Comparison of ENCODE assay signal across 23 cellular contexts in genomic region chr11:124712392-124712791, GRCh38. TPM values are rescaled to one million over a fixed set of nuclear protein-coding genes. Genes with fewer than 3 reads are reported as not detected.
DNase-seq lines count a peak whose midpoint lies in the region; ATAC-seq, FAIRE-seq and TF ChIP-seq lines count a peak whose summit lies in the region.
"Had no signal": no experiment of that assay in that cellular context is flagged by ENCODE, and none has a peak within 500 bp of the region (broad histone marks: within the 10 kb centered on the region; RNA-seq: fewer than 3 reads in every experiment).

No MANE protein-coding gene starts in this region.

- H3K27me3 ChIP-seq in bronchial epithelial cell (ENCODE audit: control insufficient read depth, insufficient read depth, low read length) (no peaks in the 10 kb centered on the region), small intestine (ENCODE audit: control insufficient read depth in 2 of 2, insufficient read depth in 2 of 2, low read length in 2 of 2) (peaks cover 0 to 2% of the 10 kb centered on the region in 2 donors)

- CTCF ChIA-PET in HEK293 (lab: Yijun Ruan, JAX) = no interaction called here

- H3K4me1 ChIP-seq in HEK293 (ENCODE audit: control insufficient read depth, insufficient read depth, low read length) (no peaks in the 10 kb centered on the region), small intestine (ENCODE audit: control insufficient read depth in 2 of 2, insufficient read depth in 1 of 2, low read depth in 1 of 2, low read length in 1 of 2) (no peaks in the 10 kb centered on the region)
- H3K4me1 ChIP-seq: BE2C had no signal

- H3K27ac ChIP-seq in HEK293 (ENCODE audit: extremely low read depth, low read depth, low read length) (no peak overlapping the region), small intestine (ENCODE audit: low read depth in 1 of 2, low read length in 1 of 2) (no peak overlapping the region)

- no peak for ATAC-seq in HG03342 (IDR thresholded peaks at IDR 0.05; ENCODE audit: unreplicated experiment)
- ATAC-seq: GM12878 had no signal

- DNase-seq in NCI-H1417 treated with DMSO at 0.1 percent for 48 hours (lab: John Stamatoyannopoulos, UW) (peak; percentile 13), bronchial epithelial cell (ENCODE audit: low read depth) (no peak), small intestine (peak; percentile 22), mesenteric fat pad (ENCODE audit: low spot score) (no peak), erythroblast (lab: John Stamatoyannopoulos, UW) (no peak)
- DNase-seq: ACHN; BE2C; C1 segment of cervical spinal cord; CD4-positive, CD25-positive, alpha-beta regulatory T cell; CD8-positive, alpha-beta memory T cell; COR-L47; DMS 273 treated with DMSO at 0.1 percent for 48 hours; DMS53; DND-41; EL; H9 had no signal

- TF ChIP-seq CTCF in HEK293 (tag by site-specific recombination; IDR thresholded peaks at IDR 0.05) = no peak
- TF ChIP-seq CTCF in bronchial epithelial cell (IDR thresholded peaks at IDR 0.05; ENCODE audit: insufficient read depth, low read length, severe bottlenecking) = no peak

- H3K4me3 ChIP-seq in HEK293 (ENCODE audit: low read depth, low read length) (no peak overlapping the region), bronchial epithelial cell (ENCODE audit: low read depth, low read length) (no peak overlapping the region), small intestine (ENCODE audit: low read depth in 1 of 2, low read length in 2 of 2) (no peak overlapping the region)
- H3K4me3 ChIP-seq: GM12878 had no signal

- FAIRE-seq in bronchial epithelial cell (lab: Jason Lieb, UNC) = peak; percentile 7
- no peak for FAIRE-seq in small intestine (lab: Jason Lieb, UNC)
- FAIRE-seq: A204.1, GM12878, GM19239, H1 had no signal

- no peak for TF ChIP-seq POLR2A in erythroblast (IDR thresholded peaks at IDR 0.05; ENCODE audit: low read length)

- no peaks in the 10 kb centered on the region for H3K9me3 ChIP-seq in HEK293 (ENCODE audit: control insufficient read depth, insufficient read depth, low read depth, low read length)
- H3K9me3 ChIP-seq in small intestine (ENCODE audit: control insufficient read depth, low read depth) = no peaks in the 10 kb centered on the region
- H3K9me3 ChIP-seq: BE2C had no signal

- WGBS in small intestine, 3 donors = 25 to 59% (median 52%) methylated on average over 3 of the region's 3 CpGs

- POLR2A ChIA-PET in HEK293 (lab: Yijun Ruan, JAX) = no interaction called here

- H3K36me3 ChIP-seq in HEK293 (ENCODE audit: control insufficient read depth in 2 of 2, insufficient read depth in 1 of 2, low read length in 2 of 2) = no peaks in the 10 kb centered on the region
- no peaks in the 10 kb centered on the region for H3K36me3 ChIP-seq in bronchial epithelial cell (ENCODE audit: control insufficient read depth, insufficient read depth, low read length)
- no peaks in the 10 kb centered on the region for H3K36me3 ChIP-seq in small intestine (ENCODE audit: control insufficient read depth in 2 of 2, insufficient read depth in 2 of 2, low read length in 2 of 2)
- H3K36me3 ChIP-seq: BE2C had no signal

TF ChIP-seq in HEK293, 187 proteins besides CTCF, POLR2A, EP300 and RAD21:
- TF ChIP-seq SP7 (tag by site-specific recombination; IDR thresholded peaks at IDR 0.05) (0 out of 2 replicates have a peak, but pooled peaks have one; percentile 37), ZSCAN18 (tag by site-specific recombination; IDR thresholded peaks at IDR 0.05) (no peak), ZNF404 (tag by site-specific recombination; IDR thresholded peaks at IDR 0.05) (no peak), ZNF184 (tag by site-specific recombination; IDR thresholded peaks at IDR 0.05) (no peak), ZNF341 (tag by site-specific recombination; IDR thresholded peaks at IDR 0.05; ENCODE audit: low read depth) (no peak), KLF7 (tag by site-specific recombination; IDR thresholded peaks at IDR 0.05; ENCODE audit: borderline replicate concordance) (no peak)
- TF ChIP-seq, protein P1, sequence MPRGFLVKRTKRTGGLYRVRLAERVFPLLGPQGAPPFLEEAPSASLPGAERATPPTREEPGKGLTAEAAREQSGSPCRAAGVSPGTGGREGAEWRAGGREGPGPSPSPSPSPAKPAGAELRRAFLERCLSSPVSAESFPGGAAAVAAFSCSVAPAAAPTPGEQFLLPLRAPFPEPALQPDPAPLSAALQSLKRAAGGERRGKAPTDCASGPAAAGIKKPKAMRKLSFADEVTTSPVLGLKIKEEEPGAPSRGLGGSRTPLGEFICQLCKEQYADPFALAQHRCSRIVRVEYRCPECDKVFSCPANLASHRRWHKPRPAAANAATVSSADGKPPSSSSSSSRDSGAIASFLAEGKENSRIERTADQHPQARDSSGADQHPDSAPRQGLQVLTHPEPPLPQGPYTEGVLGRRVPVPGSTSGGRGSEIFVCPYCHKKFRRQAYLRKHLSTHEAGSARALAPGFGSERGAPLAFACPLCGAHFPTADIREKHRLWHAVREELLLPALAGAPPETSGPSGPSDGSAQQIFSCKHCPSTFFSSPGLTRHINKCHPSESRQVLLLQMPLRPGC (tag by site-specific recombination; IDR thresholded peaks at IDR 0.05) = no peak

RNA-seq across cellular contexts. Expression of gene NRGN, which starts 27.4 kb away (rescaled TPM):
- total RNA-seq in bronchial epithelial cell = not detected in 2 replicates
- polyA plus RNA-seq in small intestine = 1 to 10 TPM in 1 of 3 donors, under 1 TPM in 1, not detected in 1; 0.67 to 6.5 TPM
- total RNA-seq in mesenteric fat pad = 4.0 TPM
- polyA plus RNA-seq: CD8-positive, alpha-beta memory T cell had no signal

RNA-seq across cellular contexts. Expression of gene SPA17, which starts 38.7 kb away (rescaled TPM):
- total RNA-seq in bronchial epithelial cell (2.4 and 5.8 TPM in 2 replicates), mesenteric fat pad (4.0 TPM)
- 1 to 10 TPM; 3.2 to 9.8 (median 7.2) TPM for polyA plus RNA-seq in small intestine

RNA-seq across cellular contexts. Expression of gene SIAE, which starts 38.9 kb away (rescaled TPM):
- total RNA-seq in bronchial epithelial cell (9.0 and 10.8 TPM in 2 replicates), mesenteric fat pad (28.2 TPM)
- 10 to 100 TPM in 2 of 3 donors, 1 to 10 TPM in 1; 4.1 to 43.0 (median 12.1) TPM for polyA plus RNA-seq in small intestine

RNA-seq across cellular contexts. Expression of gene VSIG2, which starts 39.7 kb away (rescaled TPM):
- 0.53 and 2.0 TPM in 2 replicates for total RNA-seq in bronchial epithelial cell
- polyA plus RNA-seq in small intestine = under 1 TPM in 1 of 3 donors, not detected in 2; 0.91 TPM
- total RNA-seq in mesenteric fat pad = 2.0 TPM
- total RNA-seq: G401, H1, H9 had no signal
- polyA plus RNA-seq: CD8-positive, alpha-beta memory T cell had no signal

RNA-seq across cellular contexts. Expression of gene ESAM, which starts 49.7 kb away (rescaled TPM):
- total RNA-seq in bronchial epithelial cell = not detected in 2 replicates
- 10 to 100 TPM in 1 of 3 donors, 1 to 10 TPM in 1, under 1 TPM in 1; 0.67 to 38.3 (median 1.4) TPM for polyA plus RNA-seq in small intestine
- total RNA-seq in mesenteric fat pad = 84.0 TPM
- total RNA-seq: G401, H1 had no signal
- polyA plus RNA-seq: CD8-positive, alpha-beta memory T cell had no signal

Comparison
In these comparisons a context has a peak if more than half of its experiments do, and no peak if none do; other contexts are left out.
1. DNase-seq: peak in NCI-H1417 treated with DMSO at 0.1 percent for 48 hours (single experiment) and small intestine (single experiment); none in bronchial epithelial cell (single experiment), mesenteric fat pad (single experiment) and erythroblast (0 of 2).